24 cellular contexts compared by ENCODE assay signal in the genomic region with DNA sequence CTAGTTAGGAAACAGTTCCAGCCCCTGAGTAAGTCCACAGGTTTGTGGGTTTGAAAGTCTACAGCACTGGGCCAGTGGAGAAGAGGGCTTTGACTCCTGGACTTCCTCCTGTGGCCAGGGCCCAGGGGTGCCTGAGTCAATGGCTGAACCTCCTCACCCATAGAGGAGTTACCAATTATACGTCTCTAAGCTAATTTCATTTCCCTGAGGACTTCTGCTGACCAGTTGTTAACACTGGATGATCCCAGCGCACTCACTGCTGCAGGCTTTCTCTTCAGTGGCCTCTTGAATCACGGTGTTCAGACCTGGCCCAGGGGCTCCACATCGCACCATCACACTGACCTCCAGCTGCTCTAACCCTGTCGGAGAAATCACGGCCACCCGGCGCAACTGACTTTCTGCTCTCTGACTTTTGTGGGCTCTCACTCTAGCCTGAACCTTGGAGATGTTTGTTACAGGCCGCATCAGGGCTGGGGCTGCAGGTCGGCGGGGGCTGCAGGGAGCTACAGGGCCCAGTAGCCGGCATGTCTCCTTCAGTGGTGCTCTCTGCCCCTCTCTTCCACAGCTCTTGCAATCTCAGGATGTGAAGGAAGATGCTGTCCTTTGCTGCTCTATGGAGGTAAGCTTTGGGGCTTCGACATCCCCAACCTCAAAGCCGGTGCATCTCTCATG.
A peak's percentile ranks its signal among the peaks of the same experiment; 100 is the strongest.
DNase-seq lines count a peak whose midpoint lies in the region; ATAC-seq and TF ChIP-seq lines count a peak whose summit lies in the region.
"Had no signal": no experiment of that assay in that cellular context is flagged by ENCODE, and none has a peak within 500 bp of the region (broad histone marks: within the 10 kb centered on the region; RNA-seq: fewer than 3 reads in every experiment).

No MANE protein-coding gene starts in this region.

- H3K4me2 ChIP-seq in Karpas-422 (ENCODE audit: low read depth, low read length, poor library complexity, severe bottlenecking), result no peak overlapping the region

- H3K27ac ChIP-seq in right atrium auricular region (no peak overlapping the region), Karpas-422 (ENCODE audit: low read length) (no peak overlapping the region)
- H3K27ac ChIP-seq: 22Rv1, C4-2B had no signal

- no peak overlapping the region for H2AFZ ChIP-seq in Karpas-422 (ENCODE audit: low read length)

- H3K36me3 ChIP-seq in right atrium auricular region (peaks cover 1% of the 10 kb centered on the region), Karpas-422 (ENCODE audit: insufficient read depth, low read length) (no peaks in the 10 kb centered on the region)

- H3K4me3 ChIP-seq in right atrium auricular region (no peak overlapping the region), Karpas-422 (ENCODE audit: low read length) (no peak overlapping the region)

- no peak for TF ChIP-seq CTCF in right atrium auricular region (IDR thresholded peaks at IDR 0.05)

- no peaks in the 10 kb centered on the region for H3K9me3 Mint-ChIP-seq in activated T-helper 17 cell treated with anti-CD3 and anti-CD28 coated beads, Interleukin-2, amount 50 U/mL, for 72 hours
- H3K9me3 Mint-ChIP-seq in immature natural killer cell, result no peaks in the 10 kb centered on the region
- no peaks in the 10 kb centered on the region for H3K9me3 Mint-ChIP-seq in stimulated activated effector memory CD8-positive, alpha-beta T cell treated with anti-CD3 and anti-CD28 coated beads, Interleukin-12 subunit alpha, Interleukin-12 subunit beta, amount 100 ng/mL, for 72 hours
- H3K9me3 Mint-ChIP-seq: CD8-positive, alpha-beta memory T cell had no signal

- no peak for ATAC-seq in left cardiac atrium
- ATAC-seq in activated T-helper 17 cell treated with anti-CD3 and anti-CD28 coated beads, Interleukin-2, amount 50 U/mL, for 72 hours (replicated peaks), result no peak
- ATAC-seq in stimulated activated effector memory CD8-positive, alpha-beta T cell treated with anti-CD3 and anti-CD28 coated beads, Interleukin-12 subunit alpha, Interleukin-12 subunit beta, amount 100 ng/mL, for 72 hours, result no peak
- no peak for ATAC-seq in GM18861 (IDR thresholded peaks at IDR 0.05; ENCODE audit: unreplicated experiment)

- H3K9me2 ChIP-seq in Karpas-422 (replicated peaks; ENCODE audit: insufficient read depth, low read length), result no peaks in the 10 kb centered on the region

- no peak overlapping the region for H3K4me3 Mint-ChIP-seq in activated T-helper 17 cell treated with anti-CD3 and anti-CD28 coated beads, Interleukin-2, amount 50 U/mL, for 72 hours
- H3K4me3 Mint-ChIP-seq in immature natural killer cell, result no peak overlapping the region
- no peak overlapping the region for H3K4me3 Mint-ChIP-seq in stimulated activated effector memory CD8-positive, alpha-beta T cell treated with anti-CD3 and anti-CD28 coated beads, Interleukin-12 subunit alpha, Interleukin-12 subunit beta, amount 100 ng/mL, for 72 hours
- H3K4me3 Mint-ChIP-seq: B cell; CD8-positive, alpha-beta memory T cell had no signal

- no peaks in the 10 kb centered on the region for H3K27me3 Mint-ChIP-seq in activated T-helper 17 cell treated with anti-CD3 and anti-CD28 coated beads, Interleukin-2, amount 50 U/mL, for 72 hours
- H3K27me3 Mint-ChIP-seq in immature natural killer cell (ENCODE audit: low read depth in 3 of 3), result peaks cover 2 to 3% (median 3%) of the 10 kb centered on the region in 3 donors
- H3K27me3 Mint-ChIP-seq: B cell; CD8-positive, alpha-beta memory T cell had no signal

- no peaks in the 10 kb centered on the region for H4K20me1 ChIP-seq in Karpas-422 (ENCODE audit: insufficient read depth, low read depth, low read length)

- no peaks in the 10 kb centered on the region for H3K79me2 ChIP-seq in Karpas-422 (ENCODE audit: low read length)

- H3K4me1 ChIP-seq in right atrium auricular region (peaks cover 0 to 45% of the 10 kb centered on the region in 2 donors), Karpas-422 (ENCODE audit: low read length) (no peaks in the 10 kb centered on the region)

- no peak overlapping the region for H3K9ac ChIP-seq in Karpas-422 (ENCODE audit: low read length)

- no peaks in the 10 kb centered on the region for H3K27me3 ChIP-seq in right atrium auricular region
- no peaks in the 10 kb centered on the region for H3K27me3 ChIP-seq in Karpas-422 (ENCODE audit: low read length)

- peak overlapping the region; percentile 84 for H3K27ac Mint-ChIP-seq in activated T-helper 17 cell treated with anti-CD3 and anti-CD28 coated beads, Interleukin-2, amount 50 U/mL, for 72 hours
- H3K27ac Mint-ChIP-seq in immature natural killer cell, result peak overlapping the region in 4 of 6 donors; percentile 30 to 74 (median 52)
- H3K27ac Mint-ChIP-seq in stimulated activated effector memory CD8-positive, alpha-beta T cell treated with anti-CD3 and anti-CD28 coated beads, Interleukin-12 subunit alpha, Interleukin-12 subunit beta, amount 100 ng/mL, for 72 hours, result peak overlapping the region; percentile 32
- H3K27ac Mint-ChIP-seq: B cell had no signal

- no peaks in the 10 kb centered on the region for H3K36me3 Mint-ChIP-seq in activated T-helper 17 cell treated with anti-CD3 and anti-CD28 coated beads, Interleukin-2, amount 50 U/mL, for 72 hours (ENCODE audit: low read depth)
- no peaks in the 10 kb centered on the region for H3K36me3 Mint-ChIP-seq in immature natural killer cell
- no peaks in the 10 kb centered on the region for H3K36me3 Mint-ChIP-seq in stimulated activated effector memory CD8-positive, alpha-beta T cell treated with anti-CD3 and anti-CD28 coated beads, Interleukin-12 subunit alpha, Interleukin-12 subunit beta, amount 100 ng/mL, for 72 hours
- H3K36me3 Mint-ChIP-seq: CD8-positive, alpha-beta memory T cell had no signal

- H3K9me3 ChIP-seq in right atrium auricular region (no peaks in the 10 kb centered on the region), Karpas-422 (ENCODE audit: low read length) (no peaks in the 10 kb centered on the region)

- intact Hi-C loops in left cardiac atrium (cut with DNase I), result loop anchor here in 1 of 2 donors (10.0 kb wide), 1 partner anchor 68 kb away; no protein-coding TSS in a partner anchor

- peaks cover 37% of the 10 kb centered on the region for H3K4me1 Mint-ChIP-seq in activated T-helper 17 cell treated with anti-CD3 and anti-CD28 coated beads, Interleukin-2, amount 50 U/mL, for 72 hours
- H3K4me1 Mint-ChIP-seq in immature natural killer cell, result peaks cover 42 to 62% of the 10 kb centered on the region in 2 donors
- peaks cover 62% of the 10 kb centered on the region for H3K4me1 Mint-ChIP-seq in stimulated activated effector memory CD8-positive, alpha-beta T cell treated with anti-CD3 and anti-CD28 coated beads, Interleukin-12 subunit alpha, Interleukin-12 subunit beta, amount 100 ng/mL, for 72 hours
- H3K4me1 Mint-ChIP-seq: B cell had no signal

- peak; percentile 12 for DNase-seq in left cardiac atrium
- DNase-seq in right atrium auricular region (ENCODE audit: low spot score), result no peak
- DNase-seq in immature natural killer cell, result no peak
- no peak for DNase-seq in stimulated activated effector memory CD8-positive, alpha-beta T cell treated with anti-CD3 and anti-CD28 coated beads, Interleukin-12 subunit alpha, Interleukin-12 subunit beta, amount 100 ng/mL, for 72 hours (ENCODE audit: low spot score in 2 of 2)
- DNase-seq in Karpas-422, result no peak
- no peak for DNase-seq in pons (ENCODE audit: low spot score)
- DNase-seq: DMS79 treated with DMSO at 0.1 percent for 48 hours, GF-D8, HCEC 1CT, KBM-7, MM.1S, NCI-H1417 treated with DMSO at 0.1 percent for 48 hours, NCI-H1694 treated with DMSO at 0.1 percent for 48 hours, NCI-H2081, NCI-H2227 treated with DMSO at 0.1 percent for 48 hours, NCI-H69, RPMI8226, SHP77 had no signal

Comparison
In these comparisons a context has a peak if more than half of its experiments do, and no peak if none do; other contexts are left out.
1. H3K27ac Mint-ChIP-seq: peak in every context shown above with its lines; median percentile 84 in activated T-helper 17 cell treated with anti-CD3 and anti-CD28 coated beads, Interleukin-2, amount 50 U/mL, for 72 hours; 52 in immature natural killer cell; 32 in stimulated activated effector memory CD8-positive, alpha-beta T cell treated with anti-CD3 and anti-CD28 coated beads, Interleukin-12 subunit alpha, Interleukin-12 subunit beta, amount 100 ng/mL, for 72 hours.